35 cellular contexts compared by ENCODE assay signal in genomic region chr19:7327802-7328201, GRCh38. TPM values are rescaled to one million over a fixed set of nuclear protein-coding genes. Genes with fewer than 3 reads are reported as not detected.
A peak's percentile ranks its signal among the peaks of the same experiment; 100 is the strongest.
DNase-seq lines count a peak whose midpoint lies in the region; ATAC-seq and TF ChIP-seq lines count a peak whose summit lies in the region.
"Had no signal": no experiment of that assay in that cellular context is flagged by ENCODE, and none has a peak within 500 bp of the region (broad histone marks: within the 10 kb centered on the region; RNA-seq: fewer than 3 reads in every experiment).

No MANE protein-coding gene starts in this region.

- H3K27ac Mint-ChIP-seq in WTC11, result no peak overlapping the region
- H3K27ac Mint-ChIP-seq: B cell; CD14-positive monocyte; CD4-positive, alpha-beta memory T cell; CD4-positive, alpha-beta T cell; CD8-positive, alpha-beta memory T cell; CD8-positive, alpha-beta T cell had no signal

- H3K36me3 ChIP-seq in OCI-LY1 (ENCODE audit: insufficient read depth, low read length), result no peaks in the 10 kb centered on the region; the same call in 1 of the 2 replicates
- no peaks in the 10 kb centered on the region for H3K36me3 ChIP-seq in SU-DHL-6 (ENCODE audit: low read length)
- no peaks in the 10 kb centered on the region for H3K36me3 ChIP-seq in sigmoid colon
- no peaks in the 10 kb centered on the region for H3K36me3 ChIP-seq in gastroesophageal sphincter
- H3K36me3 ChIP-seq: BE2C; BLaER1; BLaER1 treated with 17β-estradiol and CSF1 and Interleukin-3, amounts not matched to agents 10 nM and 100 nM had no signal

- H3K27me3 Mint-ChIP-seq in WTC11 (ENCODE audit: low read depth), result peaks cover 5% of the 10 kb centered on the region; the same call in 1 of the 2 replicates
- H3K27me3 Mint-ChIP-seq: B cell; CD4-positive, alpha-beta T cell had no signal

- H3K9me3 Mint-ChIP-seq in WTC11, result peaks cover 16% of the 10 kb centered on the region
- H3K9me3 Mint-ChIP-seq: CD4-positive, alpha-beta T cell had no signal

- H3K36me3 Mint-ChIP-seq in WTC11, result no peaks in the 10 kb centered on the region
- H3K36me3 Mint-ChIP-seq: CD14-positive monocyte; CD4-positive, alpha-beta memory T cell; CD4-positive, CD25-positive, alpha-beta regulatory T cell; CD8-positive, alpha-beta T cell had no signal

- no peaks in the 10 kb centered on the region for H4K20me1 ChIP-seq in OCI-LY1 (ENCODE audit: insufficient read depth, low read length)
- no peaks in the 10 kb centered on the region for H4K20me1 ChIP-seq in SU-DHL-6 (ENCODE audit: low read depth, low read length)
- H4K20me1 ChIP-seq: BLaER1; BLaER1 treated with 17β-estradiol and CSF1 and Interleukin-3, amounts not matched to agents 10 nM and 100 nM had no signal

- H3K4me2 ChIP-seq in OCI-LY1 (ENCODE audit: low read length) (no peak overlapping the region), SU-DHL-6 (ENCODE audit: low read depth, low read length, poor library complexity, severe bottlenecking) (peak overlapping the region; percentile 30)
- H3K4me2 ChIP-seq: A549; BLaER1; BLaER1 treated with 17β-estradiol and CSF1 and Interleukin-3, amounts not matched to agents 10 nM and 100 nM had no signal

- CTCF ChIA-PET in WTC11 (lab: Charles Lee), result no interaction called here

- DNase-seq in WTC11 (ENCODE audit: low spot score) (no peak), sigmoid colon (peak; percentile 3), retina (no peak)
- no peak for DNase-seq in stimulated activated CD4-positive, alpha-beta T cell treated with anti-CD3 and anti-CD28 coated beads, Interleukin-4, amount 100 ng/mL, for 1 hour
- no peak for DNase-seq in stimulated activated CD4-positive, alpha-beta T cell treated with anti-CD3 and anti-CD28 coated beads, Interleukin-12 subunit alpha, Interleukin-12 subunit beta, amount 100 ng/mL, for 4 hours
- DNase-seq: 8988T; ACHN; AML-193; BE2C; C1 segment of cervical spinal cord; Caco-2; Calu3; CD4-positive, alpha-beta memory T cell; CD4-positive, alpha-beta T cell; CD4-positive, CD25-positive, alpha-beta regulatory T cell; CD8-positive, alpha-beta memory T cell; CD8-positive, alpha-beta T cell; COR-L47; DMS 273 treated with DMSO at 0.1 percent for 48 hours; DMS153; DMS53; DMS79; DMS79 treated with DMSO at 0.1 percent for 48 hours; DND-41; EL had no signal

- no peak overlapping the region for H3K4me3 Mint-ChIP-seq in WTC11
- H3K4me3 Mint-ChIP-seq: B cell; CD14-positive monocyte; CD4-positive, alpha-beta memory T cell; CD4-positive, alpha-beta T cell; CD4-positive, CD25-positive, alpha-beta regulatory T cell; CD8-positive, alpha-beta memory T cell; CD8-positive, alpha-beta T cell had no signal

- H3F3A ChIP-seq in OCI-LY1 (ENCODE audit: insufficient read depth, low read length), result no peaks in the 10 kb centered on the region
- peaks cover 41% of the 10 kb centered on the region; the same call in 1 of the 2 replicates for H3F3A ChIP-seq in SU-DHL-6 (ENCODE audit: insufficient read depth)

- H3K9me2 ChIP-seq in OCI-LY1 (ENCODE audit: low read depth, low read length) (no peaks in the 10 kb centered on the region), SU-DHL-6 (replicated peaks; ENCODE audit: insufficient read depth, low read length) (no peaks in the 10 kb centered on the region)

- TF ChIP-seq POLR2A in sigmoid colon (IDR thresholded peaks at IDR 0.05), result no peak
- no peak for TF ChIP-seq POLR2A in gastroesophageal sphincter (IDR thresholded peaks at IDR 0.05)

- TF ChIP-seq CTCF in OCI-LY1 (IDR thresholded peaks at IDR 0.05; ENCODE audit: low read length) (no peak), SU-DHL-6 (IDR thresholded peaks at IDR 0.05; ENCODE audit: insufficient read depth, low read length, poor library complexity, severe bottlenecking) (no peak), WTC11 (IDR thresholded peaks at IDR 0.05) (no peak), sigmoid colon (IDR thresholded peaks at IDR 0.05) (no peak), gastroesophageal sphincter (IDR thresholded peaks at IDR 0.05) (no peak)

- WGBS in sigmoid colon, 2 donors, result 73 to 84% methylated on average over 1 of the region's 1 CpG
- WGBS in gastroesophageal sphincter (ENCODE audit: low coverage in 1 of 2), 2 donors, result 72 to 75% methylated on average over 1 of the region's 1 CpG

- H3K27ac ChIP-seq in OCI-LY1 (ENCODE audit: low read depth, low read length, poor library complexity, severe bottlenecking), result peak overlapping the region; percentile 19
- H3K27ac ChIP-seq in SU-DHL-6 (ENCODE audit: low read depth, low read length), result peak overlapping the region; percentile 57
- no peak overlapping the region for H3K27ac ChIP-seq in sigmoid colon
- no peak overlapping the region for H3K27ac ChIP-seq in gastroesophageal sphincter
- H3K27ac ChIP-seq: 22Rv1; A549; BLaER1; BLaER1 treated with 17β-estradiol and CSF1 and Interleukin-3, amounts not matched to agents 10 nM and 100 nM; C4-2B had no signal

- ATAC-seq in WTC11, result no peak
- ATAC-seq in gastroesophageal sphincter, result no peak
- ATAC-seq: A549; CD8-positive, alpha-beta T cell had no signal

- H3K4me1 ChIP-seq in OCI-LY1 (ENCODE audit: insufficient read depth, low read length, severe bottlenecking), result peaks cover 20% of the 10 kb centered on the region
- H3K4me1 ChIP-seq in sigmoid colon, result no peaks in the 10 kb centered on the region
- no peaks in the 10 kb centered on the region for H3K4me1 ChIP-seq in gastroesophageal sphincter
- H3K4me1 ChIP-seq: A549, BE2C, Caco-2 had no signal

- no peaks in the 10 kb centered on the region for H3K9me3 ChIP-seq in OCI-LY1 (ENCODE audit: low read length)
- H3K9me3 ChIP-seq in SU-DHL-6 (ENCODE audit: insufficient read depth, low read length), result no peaks in the 10 kb centered on the region; the same call in 1 of the 2 replicates
- H3K9me3 ChIP-seq in sigmoid colon, result no peaks in the 10 kb centered on the region
- peaks cover 0 to 10% (median 0%) of the 10 kb centered on the region in 3 donors for H3K9me3 ChIP-seq in gastroesophageal sphincter
- H3K9me3 ChIP-seq: BE2C had no signal

- no peaks in the 10 kb centered on the region for H3K4me1 Mint-ChIP-seq in WTC11
- H3K4me1 Mint-ChIP-seq: CD4-positive, alpha-beta memory T cell; CD8-positive, alpha-beta memory T cell had no signal

- no peaks in the 10 kb centered on the region for H3K79me2 ChIP-seq in OCI-LY1 (ENCODE audit: insufficient read depth, low read length)
- H3K79me2 ChIP-seq in SU-DHL-6 (ENCODE audit: insufficient read depth, low read length), result no peaks in the 10 kb centered on the region

- H2AFZ ChIP-seq in OCI-LY1 (ENCODE audit: low read length) (no peak overlapping the region; the same call in 1 of the 2 replicates), SU-DHL-6 (ENCODE audit: low read depth, low read length, severe bottlenecking) (peak overlapping the region; percentile 14)

- H3K27me3 ChIP-seq in OCI-LY1 (ENCODE audit: insufficient read depth, low read length) (no peaks in the 10 kb centered on the region), SU-DHL-6 (ENCODE audit: low read length) (no peaks in the 10 kb centered on the region), sigmoid colon (no peaks in the 10 kb centered on the region), gastroesophageal sphincter (no peaks in the 10 kb centered on the region)
- H3K27me3 ChIP-seq: BE2C, BLaER1 had no signal

- no peak overlapping the region for H3K4me3 ChIP-seq in OCI-LY1 (ENCODE audit: low read depth, low read length, poor library complexity, severe bottlenecking)
- no peak overlapping the region for H3K4me3 ChIP-seq in SU-DHL-6 (ENCODE audit: insufficient read depth, low read length, poor library complexity, severe bottlenecking)
- H3K4me3 ChIP-seq in sigmoid colon, result no peak overlapping the region
- H3K4me3 ChIP-seq in gastroesophageal sphincter, result no peak overlapping the region
- H3K4me3 ChIP-seq: A549; BLaER1; BLaER1 treated with 17β-estradiol and CSF1 and Interleukin-3, amounts not matched to agents 10 nM and 100 nM had no signal

- POLR2A ChIA-PET in WTC11 (lab: Charles Lee), result interaction anchor here (0.7 kb wide), 1 partner anchor 185 kb away, joined by 3 read pairs; no protein-coding TSS in a partner anchor

- intact Hi-C loops in sigmoid colon (cut with DNase I), result no loop called here

- no peak overlapping the region for H3K9ac ChIP-seq in OCI-LY1 (ENCODE audit: low read length)
- peak overlapping the region; percentile 23; the same call in 1 of the 2 replicates for H3K9ac ChIP-seq in SU-DHL-6 (ENCODE audit: low read length)
- H3K9ac ChIP-seq: BLaER1; BLaER1 treated with 17β-estradiol and CSF1 and Interleukin-3, amounts not matched to agents 10 nM and 100 nM had no signal

- TF ChIP-seq EP300 in sigmoid colon (IDR thresholded peaks at IDR 0.05) (no peak), gastroesophageal sphincter (IDR thresholded peaks at IDR 0.05) (no peak)

TF ChIP-seq in WTC11, 78 proteins besides CTCF, POLR2A, EP300 and RAD21:
- TF ChIP-seq NR3C1 (CRISPR knock-in tag; conservative IDR thresholded peaks at IDR 0.05; ENCODE audit: low read depth), result no peak
- peak; percentile 95 for TF ChIP-seq HMGA2 (CRISPR knock-in tag; IDR thresholded peaks at IDR 0.05)
- TF ChIP-seq ELF4 (CRISPR knock-in tag; IDR thresholded peaks at IDR 0.05; ENCODE audit: low read depth), result no peak
TF ChIP-seq in WTC11: peak in this region for 1.

RNA-seq across cellular contexts. Expression of gene ARHGEF18, which starts 20.9 kb away (rescaled TPM):
- total RNA-seq in WTC11 (2021) (46.1 to 56.1 TPM (median 48.3 TPM) in 3 replicates), sigmoid colon (10 to 100 TPM; 20.4 to 51.2 (median 36.9) TPM), gastroesophageal sphincter (10 to 100 TPM; 21.3 to 45.2 (median 30.4) TPM)
- 10 to 100 TPM; 21.6 to 76.6 (median 55.9) TPM for polyA plus RNA-seq in sigmoid colon

RNA-seq across cellular contexts. Expression of gene INSR, which starts 33.6 kb away (rescaled TPM):
- total RNA-seq in WTC11 (2021) (32.0 to 35.9 TPM (median 32.5 TPM) in 3 replicates), sigmoid colon (10 to 100 TPM; 67.1 to 83.1 (median 80.6) TPM), gastroesophageal sphincter (10 to 100 TPM; 67.6 to 95.6 (median 81.2) TPM)
- 10 to 100 TPM in 1 of 3 donors, 1 to 10 TPM in 2; 3.0 to 18.8 (median 3.2) TPM for polyA plus RNA-seq in sigmoid colon
- polyA plus RNA-seq: CD8-positive, alpha-beta memory T cell had no signal

Comparison
In these comparisons a context has a peak if more than half of its experiments do, and no peak if none do; other contexts are left out.
1. H3K27ac ChIP-seq: peak in OCI-LY1 (single experiment) and SU-DHL-6 (single experiment); none in sigmoid colon (0 of 4) and gastroesophageal sphincter (0 of 4).